ENCODE assay signal across 31 cellular contexts in genomic region chr4:17066241-17066640, GRCh38.
DNase-seq lines count a peak whose midpoint lies in the region; ATAC-seq, FAIRE-seq and TF ChIP-seq lines count a peak whose summit lies in the region.
"Had no signal": no experiment of that assay in that cellular context is flagged by ENCODE, and none has a peak within 500 bp of the region (broad histone marks: within the 10 kb centered on the region; RNA-seq: fewer than 3 reads in every experiment).

No MANE protein-coding gene starts in this region.

- H3K4me3 ChIP-seq in choroid plexus epithelial cell (ENCODE audit: low read depth, low read length) (no peak overlapping the region), mesenchymal stem cell (ENCODE audit: insufficient read depth in 1 of 2, low read depth in 1 of 2, low read length in 2 of 2) (no peak overlapping the region)
- H3K4me3 ChIP-seq: dorsolateral prefrontal cortex, lung, PC-9, upper lobe of right lung had no signal

- H3K4ac ChIP-seq in mesenchymal stem cell (ENCODE audit: low read depth in 1 of 2, low read length in 2 of 2), result no peak overlapping the region

- no peak overlapping the region for H4K91ac ChIP-seq in mesenchymal stem cell (ENCODE audit: low read length)

- peaks cover 6% of the 10 kb centered on the region for H3K9me3 ChIP-seq in mesenchymal stem cell (ENCODE audit: control insufficient read depth, low read length)
- H3K9me3 ChIP-seq: upper lobe of right lung had no signal

- no peak overlapping the region for H2BK15ac ChIP-seq in mesenchymal stem cell (ENCODE audit: low read depth, poor library complexity, severe bottlenecking)

- H3K36me3 ChIP-seq in mesenchymal stem cell (ENCODE audit: control insufficient read depth in 1 of 2, insufficient read depth in 2 of 2, low read depth in 1 of 2, low read length in 2 of 2), result no peaks in the 10 kb centered on the region
- H3K36me3 ChIP-seq: upper lobe of right lung had no signal

- no peak overlapping the region for H2AFZ ChIP-seq in mesenchymal stem cell (ENCODE audit: low read depth, low read length)
- H2AFZ ChIP-seq: PC-9 had no signal

- no peak overlapping the region for H4K8ac ChIP-seq in mesenchymal stem cell (ENCODE audit: low read length)

- H3K27ac ChIP-seq in mesenchymal stem cell (ENCODE audit: low read length, poor library complexity, severe bottlenecking), result no peak overlapping the region
- H3K27ac ChIP-seq: dorsolateral prefrontal cortex, PC-9, upper lobe of right lung had no signal

- DNase-seq in EH (ENCODE audit: low read depth), result peak; percentile 69
- peak; percentile 68 for DNase-seq in M059J (ENCODE audit: low read depth)
- DNase-seq in choroid plexus epithelial cell (ENCODE audit: low read depth), result peak; percentile 11
- peak; percentile 31 for DNase-seq in mesenchymal stem cell
- no peak for DNase-seq in NCI-H345 (lab: John Stamatoyannopoulos, UW)
- DNase-seq in SW 1271 (lab: John Stamatoyannopoulos, UW), result no peak
- no peak for DNase-seq in GM12891 (ENCODE audit: insufficient read length, low spot score)
- DNase-seq: activated CD4-positive, alpha-beta T cell treated with anti-CD3 and anti-CD28 coated beads, Interleukin-2, amount 50 U/mL, for 48 hours; activated CD8-positive, alpha-beta memory T cell treated with anti-CD3 and anti-CD28 coated beads, Interleukin-2, amount 50 U/mL, for 4 hours; activated naive CD4-positive, alpha-beta T cell treated with anti-CD3 and anti-CD28 coated beads, Interleukin-2, amount 50 U/mL, for 16 hours; anterior cingulate cortex; central memory CD4-positive, alpha-beta T cell; head of caudate nucleus; NCI-H1092 treated with DMSO at 0.1 percent for 48 hours; NCI-H187 treated with DMSO at 0.1 percent for 48 hours; NCI-H526; NK-92 treated with Interleukin-12 subunit alpha and Interleukin-12 subunit beta, amount 100 ng/mL, for 24 hours; PC-9; posterior cingulate gyrus; right cardiac atrium; SIG-M5; stimulated activated CD4-positive, alpha-beta T cell treated with anti-CD3 and anti-CD28 coated beads, Interleukin-4, amount 100 ng/mL, for 1 hour; substantia nigra; T-helper 1 cell; upper lobe of right lung had no signal

- no peak overlapping the region for H3K18ac ChIP-seq in mesenchymal stem cell (ENCODE audit: low read depth in 1 of 2, low read length in 2 of 2)

- H3K9ac ChIP-seq in mesenchymal stem cell (ENCODE audit: low read length), result peak overlapping the region; percentile 64

- no peak overlapping the region for H2BK12ac ChIP-seq in mesenchymal stem cell (ENCODE audit: low read length in 2 of 2)

- no peaks in the 10 kb centered on the region for H3K4me1 ChIP-seq in mesenchymal stem cell (ENCODE audit: control insufficient read depth, insufficient read depth, low read depth, low read length)
- H3K4me1 ChIP-seq: upper lobe of right lung had no signal

- no peak for FAIRE-seq in GM12891 (lab: Jason Lieb, UNC)
- FAIRE-seq: GM12892, TTC549 had no signal

- no peak overlapping the region for H3K4me2 ChIP-seq in mesenchymal stem cell (ENCODE audit: low read length, poor library complexity, severe bottlenecking)
- H3K4me2 ChIP-seq: PC-9 had no signal

- H3K14ac ChIP-seq in mesenchymal stem cell (ENCODE audit: low read length in 2 of 2), result no peak overlapping the region

- no CpG with 5 or more reads among the region's 1 CpG for WGBS in mesenchymal stem cell

- H2BK5ac ChIP-seq in mesenchymal stem cell (ENCODE audit: low read depth, low read length, poor library complexity, severe bottlenecking), result no peak overlapping the region

- TF ChIP-seq POLR2A in GM12891 (IDR thresholded peaks at IDR 0.05; ENCODE audit: low read depth, low read length), result no peak

- no peaks in the 10 kb centered on the region for H3K79me1 ChIP-seq in mesenchymal stem cell (replicated peaks; ENCODE audit: low read length, poor library complexity, severe bottlenecking)

- H2BK120ac ChIP-seq in mesenchymal stem cell (ENCODE audit: low read depth, low read length), result no peak overlapping the region

- no peaks in the 10 kb centered on the region for H3K27me3 ChIP-seq in mesenchymal stem cell (ENCODE audit: control insufficient read depth in 1 of 2, insufficient read depth in 1 of 2, low read length in 2 of 2)
- H3K27me3 ChIP-seq: dorsolateral prefrontal cortex, upper lobe of right lung had no signal

- no peak for ATAC-seq in GM19324 (IDR thresholded peaks at IDR 0.05; ENCODE audit: low FRiP score, unreplicated experiment)
- ATAC-seq: activated CD4-positive, CD25-positive, alpha-beta regulatory T cell treated with anti-CD3 and anti-CD28 coated beads, Interleukin-2, amount 50 U/mL, for 24 hours; upper lobe of right lung had no signal

- H3K23ac ChIP-seq in mesenchymal stem cell (ENCODE audit: low read length in 2 of 2), result no peak overlapping the region

- no peak for TF ChIP-seq CTCF in choroid plexus epithelial cell (conservative IDR thresholded peaks at IDR 0.05; ENCODE audit: low read depth, low read length)

- no peak overlapping the region for H2AK5ac ChIP-seq in mesenchymal stem cell (ENCODE audit: low read length, severe bottlenecking)

TF ChIP-seq in GM12891, 5 proteins besides CTCF, POLR2A, EP300 and RAD21:
- TF ChIP-seq POLR2AphosphoS5 (IDR thresholded peaks at IDR 0.05; ENCODE audit: low read depth, low read length) (no peak), SPI1 (IDR thresholded peaks at IDR 0.05; ENCODE audit: low read depth, low read length) (no peak), TAF1 (IDR thresholded peaks at IDR 0.05; ENCODE audit: low read depth, low read length) (no peak), PAX5 (IDR thresholded peaks at IDR 0.05; ENCODE audit: insufficient read depth, low read length, severe bottlenecking) (no peak)

Comparison
In these comparisons a context has a peak if more than half of its experiments do, and no peak if none do; other contexts are left out.
1. DNase-seq: peak in EH (single experiment), M059J (single experiment), choroid plexus epithelial cell (single experiment) and mesenchymal stem cell (single experiment); none in NCI-H345 (single experiment), SW 1271 (0 of 2) and GM12891 (single experiment).